Comparison of ENCODE assay signal across 20 cellular contexts in genomic region chr2:72214429-72215143, GRCh38.
A peak's percentile ranks its signal among the peaks of the same experiment; 100 is the strongest.
DNase-seq lines count a peak whose midpoint lies in the region; ATAC-seq and TF ChIP-seq lines count a peak whose summit lies in the region.
"Had no signal": no experiment of that assay in that cellular context is flagged by ENCODE, and none has a peak within 500 bp of the region (broad histone marks: within the 10 kb centered on the region; RNA-seq: fewer than 3 reads in every experiment).

No MANE protein-coding gene starts in this region.

- WGBS in esophagus, 2 donors, result 60 to 62% methylated on average over 4 of the region's 4 CpGs

- intact Hi-C loops in activated CD8-positive, alpha-beta T cell treated with anti-CD3 and anti-CD28 coated beads for 36 hours (cut with micrococcal nuclease), result no loop called here

- H3K27me3 ChIP-seq in SJSA1 (replicated peaks) (no peaks in the 10 kb centered on the region), esophagus (ENCODE audit: control insufficient read depth in 1 of 2, insufficient read depth in 2 of 2, low read length in 2 of 2) (no peaks in the 10 kb centered on the region), WERI-Rb-1 (ENCODE audit: insufficient read depth, low read depth, severe bottlenecking) (no peaks in the 10 kb centered on the region)
- H3K27me3 ChIP-seq: SJCRH30, uterus had no signal

- no peak overlapping the region for H3K4me3 Mint-ChIP-seq in activated CD8-positive, alpha-beta T cell treated with anti-CD3 and anti-CD28 coated beads for 36 hours
- H3K4me3 Mint-ChIP-seq: CD8-positive, alpha-beta T cell; dendritic cell treated with granulocyte-macrophage colony-stimulating factor and Interleukin-4, amounts not matched to agents 40 ng/mL and 50 ng/mL, for 4 days; naive thymus-derived CD4-positive, alpha-beta T cell; stimulated activated effector memory CD8-positive, alpha-beta T cell treated with anti-CD3 and anti-CD28 coated beads, Interleukin-12 subunit alpha, Interleukin-12 subunit beta, amount 100 ng/mL, for 72 hours had no signal

- CTCF ChIA-PET in activated CD8-positive, alpha-beta T cell treated with anti-CD3 and anti-CD28 coated beads for 36 hours (lab: Charles Lee), result no interaction called here

- in situ Hi-C loops in Caki2 (cut with HindIII; ENCODE audit: low pct_unique_long_range_greater_than_20kb, low sequenced_read_pairs), result no loop called here

- POLR2A ChIA-PET in activated CD8-positive, alpha-beta T cell treated with anti-CD3 and anti-CD28 coated beads for 36 hours (lab: Charles Lee), result no interaction called here

- H3K9me3 Mint-ChIP-seq in activated CD8-positive, alpha-beta T cell treated with anti-CD3 and anti-CD28 coated beads for 36 hours, result no peaks in the 10 kb centered on the region
- H3K9me3 Mint-ChIP-seq: activated naive CD4-positive, alpha-beta T cell treated with anti-CD3 and anti-CD28 coated beads, Interleukin-2, amount 50 U/mL, for 72 hours; CD8-positive, alpha-beta T cell; dendritic cell treated with granulocyte-macrophage colony-stimulating factor and Interleukin-4, amounts not matched to agents 40 ng/mL and 50 ng/mL, for 4 days; stimulated activated effector memory CD8-positive, alpha-beta T cell treated with anti-CD3 and anti-CD28 coated beads, Interleukin-12 subunit alpha, Interleukin-12 subunit beta, amount 100 ng/mL, for 72 hours had no signal

- peaks cover 19% of the 10 kb centered on the region for H3K4me1 ChIP-seq in SJSA1 (replicated peaks)
- H3K4me1 ChIP-seq in esophagus (ENCODE audit: control insufficient read depth in 2 of 2, insufficient read depth in 2 of 2, low read length in 1 of 2), result peaks cover 0 to 5% of the 10 kb centered on the region in 2 donors
- H3K4me1 ChIP-seq: SJCRH30, uterus had no signal

- H3K4me1 Mint-ChIP-seq in activated CD8-positive, alpha-beta T cell treated with anti-CD3 and anti-CD28 coated beads for 36 hours (ENCODE audit: low read depth), result no peaks in the 10 kb centered on the region
- H3K4me1 Mint-ChIP-seq: naive thymus-derived CD4-positive, alpha-beta T cell; stimulated activated effector memory CD8-positive, alpha-beta T cell treated with anti-CD3 and anti-CD28 coated beads, Interleukin-12 subunit alpha, Interleukin-12 subunit beta, amount 100 ng/mL, for 72 hours had no signal

- H3K4me3 ChIP-seq in SJSA1 (no peak overlapping the region), esophagus (ENCODE audit: low read depth in 1 of 2, low read length in 2 of 2) (no peak overlapping the region), WERI-Rb-1 (ENCODE audit: low read depth, low read length) (no peak overlapping the region)
- H3K4me3 ChIP-seq: SJCRH30, uterus had no signal

- no peaks in the 10 kb centered on the region for H3K27me3 Mint-ChIP-seq in activated CD8-positive, alpha-beta T cell treated with anti-CD3 and anti-CD28 coated beads for 36 hours
- H3K27me3 Mint-ChIP-seq: dendritic cell treated with granulocyte-macrophage colony-stimulating factor and Interleukin-4, amounts not matched to agents 40 ng/mL and 50 ng/mL, for 4 days; naive thymus-derived CD4-positive, alpha-beta T cell had no signal

- peak; percentile 88 for DNase-seq in Caki2 (ENCODE audit: low read depth)
- DNase-seq in SJSA1 (ENCODE audit: low read depth in 1 of 2, low spot score in 2 of 2), result peak in 1 of 2 experiments; percentile 67
- DNase-seq in non-pigmented ciliary epithelial cell (ENCODE audit: low read depth), result peak; percentile 54
- no peak for DNase-seq in activated CD8-positive, alpha-beta T cell treated with anti-CD3 and anti-CD28 coated beads for 36 hours
- no peak for DNase-seq in stimulated activated naive CD4-positive, alpha-beta T cell treated with Interleukin-2 at 50 U/mL for 16 hours (lab: John Stamatoyannopoulos, UW)
- DNase-seq in WERI-Rb-1, result no peak
- DNase-seq: activated CD8-positive, alpha-beta memory T cell treated with anti-CD3 and anti-CD28 coated beads, Interleukin-2, amount 50 U/mL, for 4 hours; CD8-positive, alpha-beta T cell; naive thymus-derived CD4-positive, alpha-beta T cell; NCI-H1930; NCI-H82; SJCRH30; stimulated activated CD4-positive, alpha-beta T cell treated with anti-CD3 and anti-CD28 coated beads, Interleukin-4, amount 100 ng/mL, for 1 hour; uterus had no signal

- peak overlapping the region; percentile 54 for H3K27ac ChIP-seq in SJSA1
- peak overlapping the region; percentile 48 to 52 for H3K27ac ChIP-seq in esophagus (ENCODE audit: low read depth in 2 of 2, low read length in 1 of 2)
- H3K27ac ChIP-seq in WERI-Rb-1, result no peak overlapping the region
- H3K27ac ChIP-seq: SJCRH30, uterus had no signal

- no peak for TF ChIP-seq CTCF in activated CD8-positive, alpha-beta T cell treated with anti-CD3 and anti-CD28 coated beads for 36 hours (IDR thresholded peaks at IDR 0.05)
- no peak for TF ChIP-seq CTCF in WERI-Rb-1 (IDR thresholded peaks at IDR 0.05; ENCODE audit: low read depth, low read length)

- ATAC-seq in HG02571 (IDR thresholded peaks at IDR 0.05; ENCODE audit: unreplicated experiment), result no peak
- ATAC-seq in activated CD8-positive, alpha-beta T cell treated with anti-CD3 and anti-CD28 coated beads for 36 hours, result no peak
- ATAC-seq: activated naive CD4-positive, alpha-beta T cell treated with anti-CD3 and anti-CD28 coated beads, Interleukin-2, amount 50 U/mL, for 72 hours; CD8-positive, alpha-beta T cell; HCT116; naive thymus-derived CD4-positive, alpha-beta T cell; stimulated activated effector memory CD8-positive, alpha-beta T cell treated with anti-CD3 and anti-CD28 coated beads, Interleukin-12 subunit alpha, Interleukin-12 subunit beta, amount 100 ng/mL, for 72 hours had no signal

- no peak overlapping the region for H3K27ac Mint-ChIP-seq in activated CD8-positive, alpha-beta T cell treated with anti-CD3 and anti-CD28 coated beads for 36 hours
- H3K27ac Mint-ChIP-seq: activated naive CD4-positive, alpha-beta T cell treated with anti-CD3 and anti-CD28 coated beads, Interleukin-2, amount 50 U/mL, for 72 hours; CD8-positive, alpha-beta T cell; dendritic cell treated with granulocyte-macrophage colony-stimulating factor and Interleukin-4, amounts not matched to agents 40 ng/mL and 50 ng/mL, for 4 days; naive thymus-derived CD4-positive, alpha-beta T cell; stimulated activated effector memory CD8-positive, alpha-beta T cell treated with anti-CD3 and anti-CD28 coated beads, Interleukin-12 subunit alpha, Interleukin-12 subunit beta, amount 100 ng/mL, for 72 hours had no signal

- H3K9me3 ChIP-seq in SJSA1 (replicated peaks), result no peaks in the 10 kb centered on the region
- no peaks in the 10 kb centered on the region for H3K9me3 ChIP-seq in esophagus (ENCODE audit: control insufficient read depth in 2 of 2, insufficient read depth in 1 of 2, low read depth in 1 of 2, low read length in 1 of 2)
- no peaks in the 10 kb centered on the region for H3K9me3 ChIP-seq in WERI-Rb-1 (ENCODE audit: severe bottlenecking)
- H3K9me3 ChIP-seq: SJCRH30, uterus had no signal

- H3K36me3 ChIP-seq in SJSA1 (no peaks in the 10 kb centered on the region), esophagus (ENCODE audit: control insufficient read depth in 2 of 2, insufficient read depth in 2 of 2, low read length in 1 of 2) (no peaks in the 10 kb centered on the region), WERI-Rb-1 (no peaks in the 10 kb centered on the region)
- H3K36me3 ChIP-seq: SJCRH30, uterus had no signal

- peaks cover 2% of the 10 kb centered on the region for H3K36me3 Mint-ChIP-seq in activated CD8-positive, alpha-beta T cell treated with anti-CD3 and anti-CD28 coated beads for 36 hours (ENCODE audit: low read depth)
- H3K36me3 Mint-ChIP-seq: CD8-positive, alpha-beta T cell; stimulated activated effector memory CD8-positive, alpha-beta T cell treated with anti-CD3 and anti-CD28 coated beads, Interleukin-12 subunit alpha, Interleukin-12 subunit beta, amount 100 ng/mL, for 72 hours had no signal

Comparison
In these comparisons a context has a peak if more than half of its experiments do, and no peak if none do; other contexts are left out.
1. DNase-seq: peak in Caki2 (single experiment) and non-pigmented ciliary epithelial cell (single experiment); none in activated CD8-positive, alpha-beta T cell treated with anti-CD3 and anti-CD28 coated beads for 36 hours (single experiment), stimulated activated naive CD4-positive, alpha-beta T cell treated with Interleukin-2 at 50 U/mL for 16 hours (single experiment) and WERI-Rb-1 (single experiment).